8 cellular contexts compared by ENCODE assay signal in the genomic region with DNA sequence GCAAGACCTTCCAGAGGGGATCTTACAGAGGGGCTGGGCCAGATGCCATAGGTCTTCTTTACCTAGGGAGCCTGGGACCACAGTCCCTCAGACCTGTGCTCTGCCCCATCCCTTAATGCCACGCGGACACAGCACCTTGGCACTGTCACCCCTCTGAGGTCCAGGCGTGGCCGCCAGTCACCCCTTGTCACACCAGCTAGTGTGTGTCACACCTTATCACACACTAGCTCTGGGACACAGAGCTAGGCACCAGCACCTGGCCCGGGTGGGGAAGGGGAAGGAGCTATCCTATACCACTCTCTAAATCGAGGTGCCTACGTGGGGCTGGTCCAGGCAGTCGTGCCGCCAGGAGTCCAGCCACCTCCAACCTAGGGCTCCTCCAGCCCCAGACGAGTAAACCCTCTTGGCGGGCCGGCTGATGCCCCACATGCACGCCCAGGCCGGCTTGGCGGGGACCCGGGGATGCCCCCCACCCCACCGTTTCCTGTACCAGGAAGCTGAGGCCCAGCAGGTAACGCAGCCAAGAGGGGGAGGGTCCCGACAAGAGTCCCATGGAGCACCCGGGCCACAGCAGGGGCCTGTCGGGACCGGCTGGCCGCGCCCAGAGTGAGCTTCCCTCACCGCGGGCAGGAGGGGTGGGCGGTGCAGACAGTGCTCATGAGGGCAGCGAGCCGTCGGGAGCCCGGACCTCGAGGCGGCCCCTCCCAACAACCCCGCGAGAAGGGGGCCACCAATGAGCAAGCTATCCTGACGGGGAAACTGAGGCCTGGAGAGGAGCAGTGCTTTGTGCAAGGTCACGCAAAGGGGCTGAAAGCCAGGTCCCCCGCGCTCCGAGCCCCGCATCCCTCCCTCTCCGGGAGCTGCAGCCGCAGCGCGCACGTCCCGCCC. TPM values are rescaled to one million over a fixed set of nuclear protein-coding genes. Genes with fewer than 3 reads are reported as not detected.
A peak's percentile ranks its signal among the peaks of the same experiment; 100 is the strongest.
DNase-seq lines count a peak whose midpoint lies in the region; ATAC-seq and TF ChIP-seq lines count a peak whose summit lies in the region.

No MANE protein-coding gene starts in this region.

- H3K36me3 Mint-ChIP-seq in activated CD4-positive, alpha-beta T cell treated with anti-CD3 and anti-CD28 coated beads, Interleukin-2, amount 10 ng/mL, durations not matched to agents 7 days and 5 days (ENCODE audit: low read depth): no peaks in the 10 kb centered on the region
- no peaks in the 10 kb centered on the region for H3K36me3 Mint-ChIP-seq in endothelial cell (ENCODE audit: low read depth, unreplicated experiment)
- H3K36me3 Mint-ChIP-seq in naive thymus-derived CD8-positive, alpha-beta T cell: peaks cover 0 to 7% (median 0%) of the 10 kb centered on the region in 3 donors

- peak overlapping the region; percentile 71 for H3K27ac ChIP-seq in upper lobe of right lung

- no peaks in the 10 kb centered on the region for H3K9me3 Mint-ChIP-seq in activated CD4-positive, alpha-beta T cell treated with anti-CD3 and anti-CD28 coated beads, Interleukin-2, amount 10 ng/mL, durations not matched to agents 7 days and 5 days
- H3K9me3 Mint-ChIP-seq in endothelial cell (ENCODE audit: unreplicated experiment): no peaks in the 10 kb centered on the region
- H3K9me3 Mint-ChIP-seq in naive thymus-derived CD8-positive, alpha-beta T cell: peaks cover 0 to 1% (median 0%) of the 10 kb centered on the region in 9 donors

- H3K4me3 Mint-ChIP-seq in activated CD4-positive, alpha-beta T cell treated with anti-CD3 and anti-CD28 coated beads, Interleukin-2, amount 10 ng/mL, durations not matched to agents 7 days and 5 days: peak overlapping the region; percentile 76
- peak overlapping the region; percentile 87 for H3K4me3 Mint-ChIP-seq in endothelial cell (ENCODE audit: unreplicated experiment)
- H3K4me3 Mint-ChIP-seq in naive thymus-derived CD8-positive, alpha-beta T cell: peak overlapping the region; percentile 76 to 92 (median 84)

- H3K4me1 ChIP-seq in upper lobe of right lung: peaks cover 8% of the 10 kb centered on the region

- in situ Hi-C loops in GM13976 (cut with MboI; ENCODE audit: low sequenced_read_pairs, unreplicated experiment): no loop called here

- peaks cover 4% of the 10 kb centered on the region for H3K27me3 Mint-ChIP-seq in activated CD4-positive, alpha-beta T cell treated with anti-CD3 and anti-CD28 coated beads, Interleukin-2, amount 10 ng/mL, durations not matched to agents 7 days and 5 days
- H3K27me3 Mint-ChIP-seq in endothelial cell (ENCODE audit: unreplicated experiment): peaks cover 8% of the 10 kb centered on the region
- no peaks in the 10 kb centered on the region for H3K27me3 Mint-ChIP-seq in naive thymus-derived CD8-positive, alpha-beta T cell

- intact Hi-C loops in upper lobe of right lung (cut with DNase I): no loop called here

- H3K27me3 ChIP-seq in upper lobe of right lung: no peaks in the 10 kb centered on the region

- no peaks in the 10 kb centered on the region for H3K36me3 ChIP-seq in upper lobe of right lung

- no peaks in the 10 kb centered on the region for H3K9me3 ChIP-seq in upper lobe of right lung

- peaks cover 18% of the 10 kb centered on the region for H3K4me1 Mint-ChIP-seq in activated CD4-positive, alpha-beta T cell treated with anti-CD3 and anti-CD28 coated beads, Interleukin-2, amount 10 ng/mL, durations not matched to agents 7 days and 5 days
- peaks cover 5% of the 10 kb centered on the region for H3K4me1 Mint-ChIP-seq in endothelial cell (ENCODE audit: unreplicated experiment)
- peaks cover 24 to 52% (median 43%) of the 10 kb centered on the region in 4 donors for H3K4me1 Mint-ChIP-seq in naive thymus-derived CD8-positive, alpha-beta T cell

- ATAC-seq in naive thymus-derived CD8-positive, alpha-beta T cell: peak; percentile 50 to 53
- ATAC-seq in upper lobe of right lung (peak; percentile 66), HG03521 (IDR thresholded peaks at IDR 0.05; ENCODE audit: unreplicated experiment) (no peak)

- CTCF ChIA-PET in activated CD4-positive, alpha-beta T cell treated with anti-CD3 and anti-CD28 coated beads, Interleukin-2, amount 10 ng/mL, durations not matched to agents 7 days and 5 days (lab: Charles Lee): interaction anchor here (0.6 to 2.9 kb wide), 9 partner anchors 11 to 810 kb away, joined by 3 to 11 read pairs (median 4); partner anchors contain the start of genes TBC1D2 and TRIM14

- H3K27ac Mint-ChIP-seq in activated CD4-positive, alpha-beta T cell treated with anti-CD3 and anti-CD28 coated beads, Interleukin-2, amount 10 ng/mL, durations not matched to agents 7 days and 5 days: peak overlapping the region; percentile 57
- no peak overlapping the region for H3K27ac Mint-ChIP-seq in endothelial cell (ENCODE audit: unreplicated experiment)
- H3K27ac Mint-ChIP-seq in naive thymus-derived CD8-positive, alpha-beta T cell: peak overlapping the region in 9 of 10 donors; percentile 5 to 86 (median 46)

- POLR2A ChIA-PET in activated CD4-positive, alpha-beta T cell treated with anti-CD3 and anti-CD28 coated beads, Interleukin-2, amount 10 ng/mL, durations not matched to agents 7 days and 5 days (lab: Charles Lee): no interaction called here
- POLR2A ChIA-PET in naive thymus-derived CD8-positive, alpha-beta T cell (lab: Charles Lee): interaction anchor here (0.6 to 4.6 kb wide), 19 partner anchors 9 to 1926 kb away, joined by 3 to 27 read pairs (median 4); partner anchors contain the start of genes NANS, NCBP1, TBC1D2 and TRIM14

- peak; percentile 55 for DNase-seq in GM13976 (ENCODE audit: low spot score)
- DNase-seq in HT-29 (ENCODE audit: low spot score): peak; percentile 41
- DNase-seq in activated CD4-positive, alpha-beta T cell treated with anti-CD3 and anti-CD28 coated beads, Interleukin-2, amount 10 ng/mL, durations not matched to agents 7 days and 5 days: peak; percentile 33
- peak; percentile 31 for DNase-seq in endothelial cell (ENCODE audit: low spot score)
- DNase-seq in naive thymus-derived CD8-positive, alpha-beta T cell: peak; percentile 19 to 73 (median 36)
- peak; percentile 86 for DNase-seq in upper lobe of right lung
- no peak for DNase-seq in NCI-H1105 treated with DMSO at 0.1 percent for 48 hours (lab: John Stamatoyannopoulos, UW)

- peak overlapping the region; percentile 71 for H3K4me3 ChIP-seq in upper lobe of right lung

- TF ChIP-seq CTCF in GM13976 (IDR thresholded peaks at IDR 0.05; ENCODE audit: borderline replicate concordance, control extremely low read depth, extremely low read depth, insufficient read depth, missing control alignments) (no peak), endothelial cell (IDR thresholded peaks at IDR 0.05; ENCODE audit: unreplicated experiment) (no peak), upper lobe of right lung (IDR thresholded peaks at IDR 0.05) (no peak)

RNA-seq across cellular contexts. Expression of gene CORO2A, which starts 0.6 kb away (rescaled TPM):
- total RNA-seq in HT-29 (2014; rRNA removed; shearing (Covaris generic)): 23.2 and 23.6 TPM in 2 replicates
- total RNA-seq in activated CD4-positive, alpha-beta T cell treated with anti-CD3 and anti-CD28 coated beads, Interleukin-2, amount 10 ng/mL, durations not matched to agents 7 days and 5 days: 1 to 10 TPM; 7.2 to 8.2 TPM
- total RNA-seq in endothelial cell (ENCODE audit: unreplicated experiment) (5.5 TPM), upper lobe of right lung (20.0 TPM)
- 10 to 100 TPM in 1 of 2 experiments, 1 to 10 TPM in 1; 10.0 to 10.8 TPM for total RNA-seq in naive thymus-derived CD8-positive, alpha-beta T cell
- 10 to 100 TPM in 1 of 3 donors, 1 to 10 TPM in 2; 5.2 to 11.7 (median 9.5) TPM for polyA plus RNA-seq in naive thymus-derived CD8-positive, alpha-beta T cell
